ENCODE assay signal across 8 cellular contexts in genomic region chr10:109895095-109895818, GRCh38. TPM values are rescaled to one million over a fixed set of nuclear protein-coding genes. Genes with fewer than 3 reads are reported as not detected.
DNase-seq lines count a peak whose midpoint lies in the region; TF ChIP-seq lines count a peak whose summit lies in the region.

No MANE protein-coding gene starts in this region.

- H3K4me1 ChIP-seq in BLaER1 (peaks cover 36% of the 10 kb centered on the region), cardiac muscle cell (ENCODE audit: low read depth) (peaks cover 27% of the 10 kb centered on the region), trophoblast cell (ENCODE audit: control insufficient read depth in 1 of 2, insufficient read depth in 2 of 2, low read length in 2 of 2) (peaks cover 24 to 25% of the 10 kb centered on the region in 2 experiments)

- H2BK5ac ChIP-seq in trophoblast cell (ENCODE audit: low read depth, low read length, poor library complexity), result peak overlapping the region; percentile 38

- H3K4me3 ChIP-seq in BLaER1, result no peak overlapping the region
- H3K4me3 ChIP-seq in cardiac muscle cell, result no peak overlapping the region
- no peak overlapping the region for H3K4me3 ChIP-seq in trophoblast cell (ENCODE audit: low read depth, low read length)

- H3K27me3 ChIP-seq in BLaER1 (no peaks in the 10 kb centered on the region), cardiac muscle cell (no peaks in the 10 kb centered on the region), trophoblast cell (ENCODE audit: insufficient read depth, low read length) (no peaks in the 10 kb centered on the region)

- TF ChIP-seq CTCF in cardiac muscle cell (IDR thresholded peaks at IDR 0.05; ENCODE audit: low read depth, low read length), result no peak
- TF ChIP-seq CTCF in glutamatergic neuron (IDR thresholded peaks at IDR 0.05; ENCODE audit: partially characterized antibody, unreplicated experiment), result no peak

- peaks cover 4% of the 10 kb centered on the region for H3K79me2 ChIP-seq in trophoblast cell (ENCODE audit: control insufficient read depth, insufficient read depth, low read length, poor library complexity)

- H4K12ac ChIP-seq in trophoblast cell (ENCODE audit: low read depth, low read length), result no peak overlapping the region

- peaks cover 1% of the 10 kb centered on the region for H3K9me3 Mint-ChIP-seq in glutamatergic neuron (ENCODE audit: unreplicated experiment)

- no peak overlapping the region for H3K23ac ChIP-seq in trophoblast cell (ENCODE audit: low read length)

- H4K20me1 ChIP-seq in BLaER1, result peaks cover 38% of the 10 kb centered on the region

- H3K9ac ChIP-seq in BLaER1, result no peak overlapping the region
- no peak overlapping the region for H3K9ac ChIP-seq in trophoblast cell (ENCODE audit: low read length)

- H3K27me3 Mint-ChIP-seq in glutamatergic neuron (ENCODE audit: unreplicated experiment), result peaks cover 1% of the 10 kb centered on the region

- H3K36me3 Mint-ChIP-seq in glutamatergic neuron (ENCODE audit: unreplicated experiment), result peaks cover 4% of the 10 kb centered on the region

- peaks cover 76% of the 10 kb centered on the region for H3K36me3 ChIP-seq in BLaER1
- H3K36me3 ChIP-seq in cardiac muscle cell, result peaks cover 5% of the 10 kb centered on the region
- H3K36me3 ChIP-seq in trophoblast cell (ENCODE audit: control insufficient read depth in 1 of 2, insufficient read depth in 2 of 2, low read length in 2 of 2), result peaks cover 2 to 12% of the 10 kb centered on the region in 2 experiments

- H2BK120ac ChIP-seq in trophoblast cell (ENCODE audit: insufficient read depth, low read length, poor library complexity), result peak overlapping the region; percentile 70

- H2BK12ac ChIP-seq in trophoblast cell (ENCODE audit: low read length), result peak overlapping the region; percentile 76

- peak overlapping the region; percentile 67 for H3K18ac ChIP-seq in trophoblast cell (ENCODE audit: low read length)

- no peak overlapping the region for H3K4me3 Mint-ChIP-seq in glutamatergic neuron (ENCODE audit: unreplicated experiment)

- WGBS in trophoblast cell (ENCODE audit: extremely low coverage, insufficient coverage, insufficient read length), result no CpG with 5 or more reads among the region's 7 CpGs

- H3K9me3 ChIP-seq in BLaER1 (no peaks in the 10 kb centered on the region), cardiac muscle cell (ENCODE audit: low read depth) (no peaks in the 10 kb centered on the region), trophoblast cell (ENCODE audit: insufficient read depth, low read depth, low read length) (no peaks in the 10 kb centered on the region)

- H3K4ac ChIP-seq in trophoblast cell (ENCODE audit: low read depth, low read length), result peak overlapping the region; percentile 39

- H4K8ac ChIP-seq in trophoblast cell (ENCODE audit: low read depth, low read length), result no peak overlapping the region

- H2AK5ac ChIP-seq in trophoblast cell (ENCODE audit: low read length), result peak overlapping the region; percentile 62

- H3K27ac Mint-ChIP-seq in glutamatergic neuron (ENCODE audit: unreplicated experiment), result no peak overlapping the region

- H3K4me1 Mint-ChIP-seq in glutamatergic neuron (ENCODE audit: low read depth, unreplicated experiment), result peaks cover 6% of the 10 kb centered on the region

- H3K4me2 ChIP-seq in BLaER1, result peak overlapping the region; percentile 56
- no peak overlapping the region for H3K4me2 ChIP-seq in trophoblast cell (ENCODE audit: low read length)

- H3K27ac ChIP-seq in BLaER1 (0 out of 2 replicates have a peak overlapping the region, but pooled peaks have one; percentile 20), cardiac muscle cell (peak overlapping the region; percentile 70), trophoblast cell (ENCODE audit: low read depth, low read length) (peak overlapping the region; percentile 88)

- H4K91ac ChIP-seq in trophoblast cell (ENCODE audit: low read depth, low read length), result peak overlapping the region; percentile 84

- peak overlapping the region; percentile 54 for H3K14ac ChIP-seq in trophoblast cell (ENCODE audit: low read length)

- H2AFZ ChIP-seq in trophoblast cell (ENCODE audit: insufficient read depth, low read length, poor library complexity), result no peak overlapping the region

- DNase-seq in amygdala (lab: John Stamatoyannopoulos, UW) (peak in 33 of 56 donors; percentile 12 to 74 (median 45)), cardiac muscle cell (ENCODE audit: low read depth in 1 of 2, low spot score in 1 of 2) (peak; percentile 54 to 81), trophoblast cell (no peak), mesenteric fat pad (ENCODE audit: low spot score) (no peak), ureter (ENCODE audit: low spot score) (no peak), glutamatergic neuron (no peak), NCI-H2107 (lab: John Stamatoyannopoulos, UW) (no peak)

- H3K79me1 ChIP-seq in trophoblast cell (ENCODE audit: low read length), result peaks cover 15% of the 10 kb centered on the region

RNA-seq across cellular contexts. Expression of gene XPNPEP1, which starts 28.1 kb away (rescaled TPM):
- total RNA-seq in cardiac muscle cell (114 and 137 TPM in 2 replicates), mesenteric fat pad (68.7 TPM), ureter (106 TPM), glutamatergic neuron (ENCODE audit: unreplicated experiment) (51.4 TPM)
- 68.1 and 87.1 TPM in 2 replicates for polyA plus RNA-seq in cardiac muscle cell
- polyA plus RNA-seq in trophoblast cell (2013), result 48.2 and 48.7 TPM in 2 replicates

Comparison
In these comparisons a context has a peak if more than half of its experiments do, and no peak if none do; other contexts are left out.
1. H3K27ac ChIP-seq: peak in every context shown above with its lines; median percentile 88 in trophoblast cell; 70 in cardiac muscle cell; 20 in BLaER1.
2. DNase-seq: peak in amygdala (33 of 56) and cardiac muscle cell (2 of 2); none in trophoblast cell (0 of 2), mesenteric fat pad (single experiment), ureter (single experiment), glutamatergic neuron (single experiment) and NCI-H2107 (single experiment).